ENCODE assay signal across 9 cellular contexts in the genomic region with DNA sequence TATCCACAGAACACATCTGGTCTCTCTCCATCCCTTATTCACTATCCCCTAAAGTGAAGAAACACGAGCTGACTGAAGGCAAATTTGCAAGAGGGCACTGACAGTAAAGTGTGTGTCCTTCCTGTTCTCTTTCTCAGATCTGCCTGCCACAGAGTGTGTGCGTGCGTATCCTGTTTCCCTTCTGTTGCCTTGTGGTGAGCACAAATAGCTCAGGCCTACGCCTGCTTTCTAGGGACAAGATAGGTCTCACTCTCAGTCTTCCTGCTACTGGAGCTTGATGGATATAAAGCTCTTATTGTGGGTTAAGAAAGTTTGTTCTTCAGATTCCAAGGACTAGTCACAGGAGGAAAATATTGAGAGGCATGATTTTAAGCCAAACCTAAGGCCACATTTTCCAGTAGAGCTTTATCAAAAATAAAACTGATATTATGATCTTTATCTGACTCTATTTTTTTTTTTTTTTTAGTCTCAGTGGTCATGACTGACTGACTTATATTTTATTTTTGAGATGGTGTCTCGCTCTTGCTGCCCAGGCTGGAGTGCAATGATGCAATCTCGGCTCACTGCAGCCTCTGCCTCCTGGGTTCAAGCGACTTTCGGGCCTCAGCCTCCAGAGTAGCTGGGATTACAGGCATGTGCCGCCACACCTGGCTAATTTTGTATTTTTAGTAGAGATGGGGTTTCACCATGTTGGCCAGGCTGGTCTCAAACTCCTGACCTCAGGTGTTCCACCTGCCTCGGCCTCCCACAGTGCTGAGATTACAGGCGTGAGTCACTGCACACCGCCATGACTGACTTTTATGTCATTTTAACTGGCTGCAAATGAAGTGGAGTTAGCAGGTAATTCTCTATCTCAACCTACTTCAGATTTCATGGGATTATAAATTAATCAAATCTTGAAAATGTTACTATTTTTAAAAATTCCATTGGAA.
DNase-seq lines count a peak whose midpoint lies in the region; ATAC-seq and TF ChIP-seq lines count a peak whose summit lies in the region.
"Had no signal": no experiment of that assay in that cellular context is flagged by ENCODE, and none has a peak within 500 bp of the region (broad histone marks: within the 10 kb centered on the region; RNA-seq: fewer than 3 reads in every experiment).

No MANE protein-coding gene starts in this region.

- no peak overlapping the region for H3K4me3 ChIP-seq in foreskin fibroblast (ENCODE audit: low read depth in 1 of 2, low read length in 2 of 2)
- no peak overlapping the region for H3K4me3 ChIP-seq in stomach

- DNase-seq in DMS153 (lab: John Stamatoyannopoulos, UW) (peak; percentile 30), DMS153 treated with DMSO at 0.1 percent for 48 hours (lab: John Stamatoyannopoulos, UW; ENCODE audit: unreplicated experiment) (no peak), foreskin fibroblast (peak; percentile 90 to 92), stomach (no peak)
- DNase-seq in activated CD4-positive, alpha-beta memory T cell treated with anti-CD3 and anti-CD28 coated beads, Interleukin-2, amount 10 ng/mL, durations not matched to agents 7 days and 5 days: peak; percentile 83
- peak; percentile 11 for DNase-seq in stimulated activated CD8-positive, alpha-beta memory T cell treated with anti-CD3 and anti-CD28 coated beads, Interleukin-12 subunit alpha, Interleukin-12 subunit beta, amount 100 ng/mL, for 1 hour (ENCODE audit: low read depth)

- no peak for TF ChIP-seq EP300 in stomach (IDR thresholded peaks at IDR 0.05)

- no peaks in the 10 kb centered on the region for H3K36me3 ChIP-seq in KOPT-K1 (ENCODE audit: insufficient read depth, low read length)
- peaks cover 0 to 2% (median under 1%) of the 10 kb centered on the region in 4 donors for H3K36me3 ChIP-seq in stomach

- no peaks in the 10 kb centered on the region for H3K9me3 Mint-ChIP-seq in activated CD4-positive, alpha-beta memory T cell treated with anti-CD3 and anti-CD28 coated beads, Interleukin-2, amount 10 ng/mL, durations not matched to agents 7 days and 5 days

- H3K27me3 ChIP-seq in stomach: no peaks in the 10 kb centered on the region

- TF ChIP-seq CTCF in foreskin fibroblast (IDR thresholded peaks at IDR 0.05; ENCODE audit: low read depth, low read length) (no peak), stomach (IDR thresholded peaks at IDR 0.05) (no peak)

- peaks cover 0 to 15% (median 0%) of the 10 kb centered on the region in 4 donors for H3K4me1 ChIP-seq in stomach

- TF ChIP-seq POLR2A in stomach (IDR thresholded peaks at IDR 0.05): no peak

- peak; percentile 99 for ATAC-seq in GM21786 (IDR thresholded peaks at IDR 0.05; ENCODE audit: unreplicated experiment)

- peaks cover 33% of the 10 kb centered on the region for H3K4me1 Mint-ChIP-seq in activated CD4-positive, alpha-beta memory T cell treated with anti-CD3 and anti-CD28 coated beads, Interleukin-2, amount 10 ng/mL, durations not matched to agents 7 days and 5 days

- H3K36me3 Mint-ChIP-seq in activated CD4-positive, alpha-beta memory T cell treated with anti-CD3 and anti-CD28 coated beads, Interleukin-2, amount 10 ng/mL, durations not matched to agents 7 days and 5 days (ENCODE audit: low read depth): peaks cover 3% of the 10 kb centered on the region

- peak overlapping the region; percentile 76 for H3K27ac Mint-ChIP-seq in activated CD4-positive, alpha-beta memory T cell treated with anti-CD3 and anti-CD28 coated beads, Interleukin-2, amount 10 ng/mL, durations not matched to agents 7 days and 5 days

- POLR2A ChIA-PET in activated CD4-positive, alpha-beta memory T cell treated with anti-CD3 and anti-CD28 coated beads, Interleukin-2, amount 10 ng/mL, durations not matched to agents 7 days and 5 days (lab: Charles Lee): interaction anchor here (0.5 to 1.2 kb wide), 5 partner anchors 201 to 1093 kb away, joined by 3 read pairs; a partner anchor contains a TSS

- 79 to 86% (median 84%) methylated on average over 11 to 12 of the region's 12 CpGs for WGBS in stomach, 5 donors

- H3K9me3 ChIP-seq in KOPT-K1 (ENCODE audit: insufficient read depth, low read length, poor library complexity, severe bottlenecking): no peaks in the 10 kb centered on the region
- no peaks in the 10 kb centered on the region for H3K9me3 ChIP-seq in stomach

- intact Hi-C loops in stomach (cut with DNase I; ENCODE audit: low total_unique reads): no loop called here

- no peaks in the 10 kb centered on the region for H3K27me3 Mint-ChIP-seq in activated CD4-positive, alpha-beta memory T cell treated with anti-CD3 and anti-CD28 coated beads, Interleukin-2, amount 10 ng/mL, durations not matched to agents 7 days and 5 days

- CTCF ChIA-PET in activated CD4-positive, alpha-beta memory T cell treated with anti-CD3 and anti-CD28 coated beads, Interleukin-2, amount 10 ng/mL, durations not matched to agents 7 days and 5 days (lab: Charles Lee): interaction anchor here (1.1 to 1.3 kb wide), 2 partner anchors 75 to 401 kb away, joined by 3 to 7 read pairs; a partner anchor contains a TSS

- H3K4me3 Mint-ChIP-seq in activated CD4-positive, alpha-beta memory T cell treated with anti-CD3 and anti-CD28 coated beads, Interleukin-2, amount 10 ng/mL, durations not matched to agents 7 days and 5 days: peak overlapping the region; percentile 19

- H3K27ac ChIP-seq in KOPT-K1 (ENCODE audit: low read depth, low read length, poor library complexity, severe bottlenecking): peak overlapping the region; percentile 48
- H3K27ac ChIP-seq in stomach: no peak overlapping the region
- H3K27ac ChIP-seq: 22Rv1 had no signal

Comparison
In these comparisons a context has a peak if more than half of its experiments do, and no peak if none do; other contexts are left out.
1. DNase-seq: peak in DMS153 (single experiment), activated CD4-positive, alpha-beta memory T cell treated with anti-CD3 and anti-CD28 coated beads, Interleukin-2, amount 10 ng/mL, durations not matched to agents 7 days and 5 days (single experiment), foreskin fibroblast (2 of 2) and stimulated activated CD8-positive, alpha-beta memory T cell treated with anti-CD3 and anti-CD28 coated beads, Interleukin-12 subunit alpha, Interleukin-12 subunit beta, amount 100 ng/mL, for 1 hour (single experiment); none in DMS153 treated with DMSO at 0.1 percent for 48 hours (single experiment) and stomach (single experiment).